ENCODE assay signal across 8 cellular contexts in genomic region chr12:50111417-50111692, GRCh38. TPM values are rescaled to one million over a fixed set of nuclear protein-coding genes. Genes with fewer than 3 reads are reported as not detected.
DNase-seq lines count a peak whose midpoint lies in the region; ATAC-seq and TF ChIP-seq lines count a peak whose summit lies in the region.

No MANE protein-coding gene starts in this region.

- POLR2A ChIA-PET in GM10248 (lab: Yijun Ruan, JAX): interaction anchor here (0.7 to 2.3 kb wide), 8 partner anchors 9 to 110 kb away, joined by 3 to 16 read pairs (median 6); partner anchors contain the start of genes CERS5 and SMARCD1

- ATAC-seq in activated CD8-positive, alpha-beta memory T cell treated with anti-CD3 and anti-CD28 coated beads, Interleukin-2, amount 10 ng/mL, durations not matched to agents 7 days and 5 days: no peak
- ATAC-seq in stimulated activated naive B cell treated with anti-CD40 and anti-IgM and Interleukin-4, amounts not matched to agents 10 μg/mL and 1 μg/mL and 100 μg/mL, for 72 hours (replicated peaks): peak; percentile 1 to 2

- no peaks in the 10 kb centered on the region for H3K9me3 Mint-ChIP-seq in activated CD8-positive, alpha-beta memory T cell treated with anti-CD3 and anti-CD28 coated beads, Interleukin-2, amount 10 ng/mL, durations not matched to agents 7 days and 5 days (ENCODE audit: low read depth)
- H3K9me3 Mint-ChIP-seq in stimulated activated naive B cell treated with anti-CD40 and anti-IgM and Interleukin-4, amounts not matched to agents 10 μg/mL and 1 μg/mL and 100 μg/mL, for 72 hours: no peaks in the 10 kb centered on the region

- peak overlapping the region; percentile 99 for H3K27ac Mint-ChIP-seq in activated CD8-positive, alpha-beta memory T cell treated with anti-CD3 and anti-CD28 coated beads, Interleukin-2, amount 10 ng/mL, durations not matched to agents 7 days and 5 days
- H3K27ac Mint-ChIP-seq in stimulated activated naive B cell treated with anti-CD40 and anti-IgM and Interleukin-4, amounts not matched to agents 10 μg/mL and 1 μg/mL and 100 μg/mL, for 72 hours: peak overlapping the region; percentile 98

- H3K4me3 ChIP-seq in WERI-Rb-1 (ENCODE audit: low read depth, low read length) (peak overlapping the region; percentile 25), right atrium auricular region (peak overlapping the region in 1 of 2 donors; percentile 39)

- H3K27me3 ChIP-seq in WERI-Rb-1 (ENCODE audit: insufficient read depth, low read depth, severe bottlenecking) (no peaks in the 10 kb centered on the region), right atrium auricular region (no peaks in the 10 kb centered on the region)

- TF ChIP-seq CTCF in WERI-Rb-1 (IDR thresholded peaks at IDR 0.05; ENCODE audit: low read depth, low read length) (no peak), right atrium auricular region (IDR thresholded peaks at IDR 0.05) (no peak), GM10248 (IDR thresholded peaks at IDR 0.05; ENCODE audit: control extremely low read depth, extremely low read depth, low read depth, missing control alignments) (no peak)

- DNase-seq in activated CD8-positive, alpha-beta memory T cell treated with anti-CD3 and anti-CD28 coated beads, Interleukin-2, amount 10 ng/mL, durations not matched to agents 7 days and 5 days: no peak
- DNase-seq in activated CD8-positive, alpha-beta memory T cell treated with anti-CD3 and anti-CD28 coated beads, Interleukin-2, amount 50 U/mL, for 48 hours: no peak
- no peak for DNase-seq in WERI-Rb-1
- DNase-seq in right atrium auricular region (ENCODE audit: low spot score): no peak
- DNase-seq in stimulated activated naive B cell treated with anti-CD40 and anti-IgM and Interleukin-4, amounts not matched to agents 10 μg/mL and 1 μg/mL and 100 μg/mL, for 72 hours: no peak
- DNase-seq in stimulated activated CD4-positive, alpha-beta T cell treated with anti-CD3 and anti-CD28 coated beads, Interleukin-2, amount 100 ng/mL, for 48 hours: no peak
- no peak for DNase-seq in SIG-M5 treated with dmso at 0.1 percent for 504 hours (lab: John Stamatoyannopoulos, UW; ENCODE audit: unreplicated experiment)
- no peak for DNase-seq in GM10248 (ENCODE audit: extremely low spot score)

- H3K27me3 Mint-ChIP-seq in activated CD8-positive, alpha-beta memory T cell treated with anti-CD3 and anti-CD28 coated beads, Interleukin-2, amount 10 ng/mL, durations not matched to agents 7 days and 5 days: no peaks in the 10 kb centered on the region
- no peaks in the 10 kb centered on the region for H3K27me3 Mint-ChIP-seq in stimulated activated naive B cell treated with anti-CD40 and anti-IgM and Interleukin-4, amounts not matched to agents 10 μg/mL and 1 μg/mL and 100 μg/mL, for 72 hours

- CTCF ChIA-PET in activated CD8-positive, alpha-beta memory T cell treated with anti-CD3 and anti-CD28 coated beads, Interleukin-2, amount 10 ng/mL, durations not matched to agents 7 days and 5 days (lab: Charles Lee): interaction anchor here (0.7 to 6.1 kb wide), 58 partner anchors 10 to 1138 kb away, joined by 3 to 58 read pairs (median 6); partner anchors contain the start of genes CERS5, GPD1, LARP4 and RACGAP1
- CTCF ChIA-PET in GM10248 (lab: Yijun Ruan, JAX): interaction anchor here (0.6 to 19.2 kb wide), 33 partner anchors 12 to 393 kb away, joined by 3 to 296 read pairs (median 9); partner anchors contain the start of genes CERS5, DIP2B, FAM186A and GPD1

- no peak overlapping the region for H3K27ac ChIP-seq in WERI-Rb-1
- H3K27ac ChIP-seq in right atrium auricular region: peak overlapping the region; percentile 85 to 96

- peaks cover 34% of the 10 kb centered on the region for H3K4me1 Mint-ChIP-seq in activated CD8-positive, alpha-beta memory T cell treated with anti-CD3 and anti-CD28 coated beads, Interleukin-2, amount 10 ng/mL, durations not matched to agents 7 days and 5 days
- H3K4me1 Mint-ChIP-seq in stimulated activated naive B cell treated with anti-CD40 and anti-IgM and Interleukin-4, amounts not matched to agents 10 μg/mL and 1 μg/mL and 100 μg/mL, for 72 hours: peaks cover 37 to 61% of the 10 kb centered on the region in 2 donors

- peak overlapping the region; percentile 100 for H3K4me3 Mint-ChIP-seq in activated CD8-positive, alpha-beta memory T cell treated with anti-CD3 and anti-CD28 coated beads, Interleukin-2, amount 10 ng/mL, durations not matched to agents 7 days and 5 days
- peak overlapping the region; percentile 95 to 98 for H3K4me3 Mint-ChIP-seq in stimulated activated naive B cell treated with anti-CD40 and anti-IgM and Interleukin-4, amounts not matched to agents 10 μg/mL and 1 μg/mL and 100 μg/mL, for 72 hours

- H3K36me3 ChIP-seq in WERI-Rb-1 (0 out of 2 replicates have a peak, but pooled peaks cover 2% of the 10 kb centered on the region), right atrium auricular region (no peaks in the 10 kb centered on the region)

- H3K9me3 ChIP-seq in WERI-Rb-1 (ENCODE audit: severe bottlenecking) (no peaks in the 10 kb centered on the region), right atrium auricular region (no peaks in the 10 kb centered on the region)

- H3K36me3 Mint-ChIP-seq in activated CD8-positive, alpha-beta memory T cell treated with anti-CD3 and anti-CD28 coated beads, Interleukin-2, amount 10 ng/mL, durations not matched to agents 7 days and 5 days: peaks cover 11% of the 10 kb centered on the region
- peaks cover 17 to 27% of the 10 kb centered on the region in 2 donors for H3K36me3 Mint-ChIP-seq in stimulated activated naive B cell treated with anti-CD40 and anti-IgM and Interleukin-4, amounts not matched to agents 10 μg/mL and 1 μg/mL and 100 μg/mL, for 72 hours

- peaks cover 0 to 44% of the 10 kb centered on the region in 2 donors for H3K4me1 ChIP-seq in right atrium auricular region

RNA-seq across cellular contexts. Expression of gene COX14, which starts 0.7 kb away (rescaled TPM):
- total RNA-seq in activated CD8-positive, alpha-beta memory T cell treated with anti-CD3 and anti-CD28 coated beads, Interleukin-2, amount 10 ng/mL, durations not matched to agents 7 days and 5 days: 10 to 100 TPM; 55.1 to 64.5 TPM
- 100 to 1,000 TPM; 139 to 181 TPM for total RNA-seq in right atrium auricular region

RNA-seq across cellular contexts. Expression of gene GPD1, which starts 7.5 kb away (rescaled TPM):
- total RNA-seq in activated CD8-positive, alpha-beta memory T cell treated with anti-CD3 and anti-CD28 coated beads, Interleukin-2, amount 10 ng/mL, durations not matched to agents 7 days and 5 days: under 1 TPM in 1 of 2 experiments, not detected in 1; 0.30 TPM
- 10 to 100 TPM in 1 of 2 donors, 1 to 10 TPM in 1; 8.8 to 38.7 TPM for total RNA-seq in right atrium auricular region

RNA-seq across cellular contexts. Expression of gene SMARCD1, which starts 26.2 kb away (rescaled TPM):
- total RNA-seq in activated CD8-positive, alpha-beta memory T cell treated with anti-CD3 and anti-CD28 coated beads, Interleukin-2, amount 10 ng/mL, durations not matched to agents 7 days and 5 days: 10 to 100 TPM; 62.0 to 80.8 TPM
- 10 to 100 TPM; 29.6 to 35.5 TPM for total RNA-seq in right atrium auricular region

RNA-seq across cellular contexts. Expression of gene ASIC1, which starts 54.0 kb away (rescaled TPM):
- total RNA-seq in activated CD8-positive, alpha-beta memory T cell treated with anti-CD3 and anti-CD28 coated beads, Interleukin-2, amount 10 ng/mL, durations not matched to agents 7 days and 5 days: 10 to 100 TPM; 19.0 to 28.3 TPM
- 1 to 10 TPM in 1 of 2 donors, under 1 TPM in 1; 0.24 to 1.4 TPM for total RNA-seq in right atrium auricular region

RNA-seq across cellular contexts. Expression of gene CERS5, which starts 55.8 kb away (rescaled TPM):
- 10 to 100 TPM; 55.0 to 56.3 TPM for total RNA-seq in activated CD8-positive, alpha-beta memory T cell treated with anti-CD3 and anti-CD28 coated beads, Interleukin-2, amount 10 ng/mL, durations not matched to agents 7 days and 5 days
- 10 to 100 TPM in 1 of 2 donors, 1 to 10 TPM in 1; 6.7 to 11.2 TPM for total RNA-seq in right atrium auricular region

Comparison
In these comparisons a context has a peak if more than half of its experiments do, and no peak if none do; other contexts are left out.
1. RNA of gene GPD1, which starts 7.5 kb away (total RNA-seq): 8.8 to 38.7 TPM in right atrium auricular region; 0.30 TPM in activated CD8-positive, alpha-beta memory T cell treated with anti-CD3 and anti-CD28 coated beads, Interleukin-2, amount 10 ng/mL, durations not matched to agents 7 days and 5 days; every median in the first group is over 4 times any median in the second.